In genomic region chr2:110804915-110805314, GRCh38 we compare ENCODE assay signal across 9 cellular contexts.
DNase-seq lines count a peak whose midpoint lies in the region; ATAC-seq and TF ChIP-seq lines count a peak whose summit lies in the region.
"Had no signal": no experiment of that assay in that cellular context is flagged by ENCODE, and none has a peak within 500 bp of the region (broad histone marks: within the 10 kb centered on the region; RNA-seq: fewer than 3 reads in every experiment).

No MANE protein-coding gene starts in this region.

- H3K9me2 ChIP-seq in Loucy (replicated peaks; ENCODE audit: low read depth, low read length): no peaks in the 10 kb centered on the region

- DNase-seq in activated T-helper 1 cell treated with Interleukin-2 at 50 U/mL for 16 hours (ENCODE audit: low read depth) (peak; percentile 4), HFFc6 (no peak), NCI-H1694 (lab: John Stamatoyannopoulos, UW) (no peak), G401 (ENCODE audit: low spot score) (no peak), NCI-H1092 treated with DMSO at 0.1 percent for 48 hours (lab: John Stamatoyannopoulos, UW) (no peak)
- DNase-seq in stimulated activated CD8-positive, alpha-beta memory T cell treated with anti-CD3 and anti-CD28 coated beads, Interleukin-12 subunit alpha, Interleukin-12 subunit beta, amount 100 ng/mL, for 24 hours (ENCODE audit: extremely low read depth): peak; percentile 44

- in situ Hi-C loops in G401 (cut with HindIII; ENCODE audit: low sequenced_read_pairs): no loop called here

- H3K27me3 ChIP-seq in Loucy (ENCODE audit: insufficient read depth, low read length, poor library complexity, severe bottlenecking): no peaks in the 10 kb centered on the region

- H3K9ac ChIP-seq in Loucy (ENCODE audit: low read depth, low read length, poor library complexity, severe bottlenecking): no peak overlapping the region
- H3K9ac ChIP-seq: KMS-11 had no signal

- no peak overlapping the region for H3K4me3 ChIP-seq in Loucy (ENCODE audit: low read length, poor library complexity, severe bottlenecking)

- H2AFZ ChIP-seq in Loucy (ENCODE audit: low read length): no peak overlapping the region

- H3K9me3 ChIP-seq in Loucy (ENCODE audit: insufficient read depth, low read depth, low read length): no peaks in the 10 kb centered on the region

- H3K36me3 ChIP-seq in Loucy (ENCODE audit: insufficient read depth, low read length): no peaks in the 10 kb centered on the region

- peak; percentile 78 for ATAC-seq in GM19351 (IDR thresholded peaks at IDR 0.05; ENCODE audit: unreplicated experiment)

- H3K4me3 Mint-ChIP-seq in HFFc6: no peak overlapping the region

- peaks cover 44% of the 10 kb centered on the region for H3K27me3 Mint-ChIP-seq in HFFc6 (ENCODE audit: insufficient read depth)

- H3K4me2 ChIP-seq in Loucy (ENCODE audit: low read depth, low read length, poor library complexity, severe bottlenecking): peak overlapping the region; percentile 37
- H3K4me2 ChIP-seq: KMS-11 had no signal

- H3K36me3 Mint-ChIP-seq in HFFc6 (ENCODE audit: low read depth): 0 out of 2 replicates have a peak, but pooled peaks cover 1% of the 10 kb centered on the region

- TF ChIP-seq CTCF in Loucy (conservative IDR thresholded peaks at IDR 0.05; ENCODE audit: low read length) (no peak), HFFc6 (IDR thresholded peaks at IDR 0.05) (no peak)

- H3K4me1 Mint-ChIP-seq in HFFc6 (ENCODE audit: low read depth): no peaks in the 10 kb centered on the region

- no peaks in the 10 kb centered on the region for H4K20me1 ChIP-seq in Loucy (ENCODE audit: insufficient read depth, low read length, poor library complexity, severe bottlenecking)

- H3K27ac Mint-ChIP-seq in HFFc6: no peak overlapping the region

- H3K4me1 ChIP-seq in Loucy (ENCODE audit: insufficient read depth, low read length, poor library complexity, severe bottlenecking): peaks cover 17% of the 10 kb centered on the region

- H3F3A ChIP-seq in Loucy (ENCODE audit: low read depth): no peaks in the 10 kb centered on the region

- H3K9me3 Mint-ChIP-seq in HFFc6: peaks cover 3% of the 10 kb centered on the region

- no peaks in the 10 kb centered on the region for H3K79me2 ChIP-seq in Loucy (ENCODE audit: insufficient read depth, low read length)

Comparison
In these comparisons a context has a peak if more than half of its experiments do, and no peak if none do; other contexts are left out.
1. DNase-seq: peak in activated T-helper 1 cell treated with Interleukin-2 at 50 U/mL for 16 hours (single experiment) and stimulated activated CD8-positive, alpha-beta memory T cell treated with anti-CD3 and anti-CD28 coated beads, Interleukin-12 subunit alpha, Interleukin-12 subunit beta, amount 100 ng/mL, for 24 hours (single experiment); none in HFFc6 (single experiment), NCI-H1694 (single experiment), G401 (single experiment) and NCI-H1092 treated with DMSO at 0.1 percent for 48 hours (single experiment).